In genomic region chr1:164265232-164265631, GRCh38 we compare ENCODE assay signal across 19 cellular contexts.
"Had no signal": no experiment of that assay in that cellular context is flagged by ENCODE, and none has a peak within 500 bp of the region (broad histone marks: within the 10 kb centered on the region; RNA-seq: fewer than 3 reads in every experiment).

No MANE protein-coding gene starts in this region.

- H3K4me2 ChIP-seq: hepatocyte had no signal

- H3K27me3 ChIP-seq: dorsolateral prefrontal cortex, foreskin keratinocyte, hepatocyte, spleen, testis, tibial nerve, upper lobe of right lung had no signal

- DNase-seq: cortex of kidney; dorsolateral prefrontal cortex; effector CD8-positive, alpha-beta T cell; foreskin keratinocyte; head of caudate nucleus; kidney glomerular epithelial cell; naive thymus-derived CD4-positive, alpha-beta T cell; nephron progenitor cell; right lobe of liver; spleen; stimulated activated CD4-positive, alpha-beta T cell treated with anti-CD3 and anti-CD28 coated beads, Interleukin-15, amount 100 ng/mL, for 24 hours; stimulated activated CD4-positive, alpha-beta T cell treated with anti-CD3 and anti-CD28 coated beads, Interleukin-1b, Interleukin-23, amount 100 ng/mL, for 48 hours; stimulated activated CD4-positive, alpha-beta T cell treated with anti-CD3 and anti-CD28 coated beads, Interleukin-4, amount 100 ng/mL, for 24 hours; testis; upper lobe of right lung had no signal

- H2AFZ ChIP-seq: hepatocyte, parathyroid adenoma had no signal

- H3K4me1 ChIP-seq: foreskin keratinocyte, parathyroid adenoma, prostate gland, right lobe of liver, spleen, testis, tibial nerve, upper lobe of right lung had no signal

- H3K36me3 ChIP-seq: prostate gland, right lobe of liver, spleen, tibial nerve, upper lobe of right lung had no signal

- H3K9me3 ChIP-seq: prostate gland, right lobe of liver, spleen, testis, tibial nerve, upper lobe of right lung had no signal

- H3K27ac ChIP-seq: dorsolateral prefrontal cortex, foreskin keratinocyte, hepatocyte, parathyroid adenoma, prostate gland, right lobe of liver, spleen, testis, tibial nerve, upper lobe of right lung had no signal

- H3K79me2 ChIP-seq: hepatocyte, parathyroid adenoma had no signal

- H3K4me3 ChIP-seq: dorsolateral prefrontal cortex, hepatocyte, prostate gland, right lobe of liver, spleen, testis, tibial nerve, upper lobe of right lung had no signal
